Comparison of ENCODE assay signal across 18 cellular contexts in the genomic region with DNA sequence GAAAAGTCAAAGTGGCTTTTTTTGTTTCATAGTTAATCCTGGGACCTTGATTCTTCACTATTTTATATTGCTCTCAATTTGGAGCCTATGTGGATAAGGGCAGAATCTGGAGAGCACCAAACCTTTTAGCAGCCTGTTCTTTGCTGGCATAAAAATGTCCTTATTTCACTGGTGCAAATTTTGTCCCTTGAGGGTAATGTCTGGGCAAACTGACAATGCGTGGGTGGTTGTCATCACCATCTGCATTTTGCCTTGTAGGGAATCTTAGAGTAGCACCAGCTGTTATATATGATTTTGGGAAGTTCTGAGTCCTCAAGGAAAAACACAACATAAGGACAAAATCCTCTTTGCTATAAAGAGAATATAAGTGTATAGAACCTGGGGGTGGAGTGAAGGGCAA.
DNase-seq lines count a peak whose midpoint lies in the region; ATAC-seq and TF ChIP-seq lines count a peak whose summit lies in the region.
"Had no signal": no experiment of that assay in that cellular context is flagged by ENCODE, and none has a peak within 500 bp of the region (broad histone marks: within the 10 kb centered on the region; RNA-seq: fewer than 3 reads in every experiment).

No MANE protein-coding gene starts in this region.

- TF ChIP-seq CTCF in dorsolateral prefrontal cortex (IDR thresholded peaks at IDR 0.05 in 54 of 56, conservative IDR thresholded peaks at IDR 0.05 in 2 of 56; ENCODE audit: low read depth in 1 of 56, partially characterized antibody in 56 of 56) (no peak), hepatocyte (IDR thresholded peaks at IDR 0.05; ENCODE audit: poor library complexity) (no peak)

- H4K91ac ChIP-seq in mesenchymal stem cell (ENCODE audit: low read length) = no peak overlapping the region

- no peaks in the 10 kb centered on the region for H3K79me1 ChIP-seq in mesenchymal stem cell (replicated peaks; ENCODE audit: low read length, poor library complexity, severe bottlenecking)

- H3K4me2 ChIP-seq in GM23248 (ENCODE audit: unreplicated experiment) (no peak overlapping the region), mesenchymal stem cell (ENCODE audit: low read length, poor library complexity, severe bottlenecking) (no peak overlapping the region), hepatocyte (no peak overlapping the region)

- H2AK5ac ChIP-seq in mesenchymal stem cell (ENCODE audit: low read length, severe bottlenecking) = no peak overlapping the region

- peaks cover 5% of the 10 kb centered on the region for H3K9me3 ChIP-seq in GM23248 (ENCODE audit: low read depth)
- peaks cover 36% of the 10 kb centered on the region for H3K9me3 ChIP-seq in mesenchymal stem cell (ENCODE audit: control insufficient read depth, low read length)
- H3K9me3 ChIP-seq in hepatocyte (ENCODE audit: low read depth) = peaks cover 14% of the 10 kb centered on the region

- H3K9ac ChIP-seq in GM23248 = no peak overlapping the region
- H3K9ac ChIP-seq in mesenchymal stem cell (ENCODE audit: low read length) = no peak overlapping the region
- H3K9ac ChIP-seq: BLaER1 treated with 17β-estradiol and CSF1 and Interleukin-3, amounts not matched to agents 10 nM and 100 nM had no signal

- H3K18ac ChIP-seq in mesenchymal stem cell (ENCODE audit: low read depth in 1 of 2, low read length in 2 of 2) = no peak overlapping the region

- H3K23ac ChIP-seq in mesenchymal stem cell (ENCODE audit: low read length in 2 of 2) = no peak overlapping the region

- in situ Hi-C loops in GM23248 (cut with MboI) = no loop called here

- peaks cover 15% of the 10 kb centered on the region for H3F3A ChIP-seq in GM23248 (ENCODE audit: insufficient read depth)

- H3K4me1 ChIP-seq in GM23248 (ENCODE audit: insufficient read depth) = peaks cover 20% of the 10 kb centered on the region
- H3K4me1 ChIP-seq in mesenchymal stem cell (ENCODE audit: control insufficient read depth, insufficient read depth, low read depth, low read length) = no peaks in the 10 kb centered on the region
- no peaks in the 10 kb centered on the region for H3K4me1 ChIP-seq in hepatocyte (ENCODE audit: insufficient read depth)
- H3K4me1 ChIP-seq: Caco-2 had no signal

- DNase-seq in GM23248 = peak; percentile 11
- DNase-seq in dorsolateral prefrontal cortex = peak in 7 of 10 donors; percentile 28 to 79 (median 48)
- DNase-seq in left ventricle myocardium superior = peak; percentile 26
- DNase-seq in pons (ENCODE audit: low spot score) = peak; percentile 24
- DNase-seq in mesenchymal stem cell = no peak
- no peak for DNase-seq in hepatocyte (ENCODE audit: low spot score)
- DNase-seq: Caco-2; CD4-positive, alpha-beta memory T cell; MG63; NCI-H1417; NCI-H1694 treated with DMSO at 0.1 percent for 48 hours; NCI-H2081 treated with DMSO at 0.1 percent for 48 hours; NCI-H2171 treated with DMSO at 0.1 percent for 48 hours; NCI-H524 treated with DMSO at 0.1 percent for 48 hours; SHP77 had no signal

- no peak overlapping the region for H2BK12ac ChIP-seq in mesenchymal stem cell (ENCODE audit: low read length in 2 of 2)

- H2BK120ac ChIP-seq in mesenchymal stem cell (ENCODE audit: low read depth, low read length) = no peak overlapping the region

- peak; percentile 26 for ATAC-seq in left ventricle myocardium superior
- no peak for ATAC-seq in GM21515 (IDR thresholded peaks at IDR 0.05; ENCODE audit: unreplicated experiment)
- ATAC-seq in HG03159 (IDR thresholded peaks at IDR 0.05; ENCODE audit: unreplicated experiment) = no peak

- H3K36me3 ChIP-seq in GM23248 (ENCODE audit: low read depth) (0 out of 2 replicates have a peak, but pooled peaks cover 4% of the 10 kb centered on the region), mesenchymal stem cell (ENCODE audit: control insufficient read depth in 1 of 2, insufficient read depth in 2 of 2, low read depth in 1 of 2, low read length in 2 of 2) (no peaks in the 10 kb centered on the region), hepatocyte (replicated peaks; ENCODE audit: insufficient read depth, low read depth) (no peaks in the 10 kb centered on the region)
- H3K36me3 ChIP-seq: BLaER1 treated with 17β-estradiol and CSF1 and Interleukin-3, amounts not matched to agents 10 nM and 100 nM; MG63 had no signal

- H3K79me2 ChIP-seq in GM23248 (ENCODE audit: insufficient read depth) (no peaks in the 10 kb centered on the region), hepatocyte (no peaks in the 10 kb centered on the region)

- H3K9me2 ChIP-seq in GM23248 (ENCODE audit: insufficient read depth) = no peaks in the 10 kb centered on the region
- no peaks in the 10 kb centered on the region for H3K9me2 ChIP-seq in hepatocyte (replicated peaks; ENCODE audit: insufficient read depth)

- H4K20me1 ChIP-seq in GM23248 (ENCODE audit: insufficient read depth) = no peaks in the 10 kb centered on the region
- no peaks in the 10 kb centered on the region for H4K20me1 ChIP-seq in hepatocyte (ENCODE audit: insufficient read depth, poor library complexity, severe bottlenecking)
- H4K20me1 ChIP-seq: BLaER1 treated with 17β-estradiol and CSF1 and Interleukin-3, amounts not matched to agents 10 nM and 100 nM had no signal

- 11 to 25% methylated on average over 1 of the region's 1 CpG for WGBS in GM23248 (ENCODE audit: low coverage in 1 of 2, low lambda C conversion rate in 2 of 2, missing lambda C conversion rate in 2 of 2), 2 experiments
- 100% methylated on average over 1 of the region's 1 CpG for WGBS in mesenchymal stem cell
- WGBS in hepatocyte (ENCODE audit: low lambda C conversion rate, missing lambda C conversion rate) = 90% methylated on average over 1 of the region's 1 CpG

- intact Hi-C loops in dorsolateral prefrontal cortex (cut with DNase I) = no loop called here
- intact Hi-C loops in left ventricle myocardium superior (cut with micrococcal nuclease) = no loop called here

- H2AFZ ChIP-seq in GM23248 (no peak overlapping the region), mesenchymal stem cell (ENCODE audit: low read depth, low read length) (no peak overlapping the region), hepatocyte (no peak overlapping the region)

- no peak overlapping the region for H2BK15ac ChIP-seq in mesenchymal stem cell (ENCODE audit: low read depth, poor library complexity, severe bottlenecking)

- no peak overlapping the region for H3K14ac ChIP-seq in mesenchymal stem cell (ENCODE audit: low read length in 2 of 2)

- H4K8ac ChIP-seq in mesenchymal stem cell (ENCODE audit: low read length) = no peak overlapping the region

- H3K27ac ChIP-seq in GM23248 (no peak overlapping the region), dorsolateral prefrontal cortex (no peak overlapping the region), mesenchymal stem cell (ENCODE audit: low read length, poor library complexity, severe bottlenecking) (no peak overlapping the region), hepatocyte (no peak overlapping the region)
- H3K27ac ChIP-seq: BLaER1 treated with 17β-estradiol and CSF1 and Interleukin-3, amounts not matched to agents 10 nM and 100 nM had no signal

- no peak overlapping the region for H3K4ac ChIP-seq in mesenchymal stem cell (ENCODE audit: low read depth in 1 of 2, low read length in 2 of 2)

- H2BK5ac ChIP-seq in mesenchymal stem cell (ENCODE audit: low read depth, low read length, poor library complexity, severe bottlenecking) = no peak overlapping the region

- H3K4me3 ChIP-seq in GM23248 = no peak overlapping the region
- H3K4me3 ChIP-seq in dorsolateral prefrontal cortex = no peak overlapping the region
- no peak overlapping the region for H3K4me3 ChIP-seq in mesenchymal stem cell (ENCODE audit: insufficient read depth in 1 of 2, low read depth in 1 of 2, low read length in 2 of 2)
- H3K4me3 ChIP-seq in hepatocyte = no peak overlapping the region
- H3K4me3 ChIP-seq: BLaER1 treated with 17β-estradiol and CSF1 and Interleukin-3, amounts not matched to agents 10 nM and 100 nM; MG63 had no signal

- H3K27me3 ChIP-seq in GM23248 (replicated peaks; ENCODE audit: insufficient read depth) (no peaks in the 10 kb centered on the region), dorsolateral prefrontal cortex (no peaks in the 10 kb centered on the region), mesenchymal stem cell (ENCODE audit: control insufficient read depth in 1 of 2, insufficient read depth in 1 of 2, low read length in 2 of 2) (no peaks in the 10 kb centered on the region), hepatocyte (no peaks in the 10 kb centered on the region)
- H3K27me3 ChIP-seq: BLaER1 treated with 17β-estradiol and CSF1 and Interleukin-3, amounts not matched to agents 10 nM and 100 nM; MG63 had no signal

Comparison
In these comparisons a context has a peak if more than half of its experiments do, and no peak if none do; other contexts are left out.
1. DNase-seq: peak in GM23248 (single experiment), dorsolateral prefrontal cortex (7 of 10), left ventricle myocardium superior (single experiment) and pons (single experiment); none in mesenchymal stem cell (single experiment) and hepatocyte (single experiment).